1 cellular context compared by ENCODE assay signal in genomic region chr11:73748300-73748699, GRCh38.
A peak's percentile ranks its signal among the peaks of the same experiment; 100 is the strongest.
TF ChIP-seq lines count a peak whose summit lies in the region.

No MANE protein-coding gene starts in this region.

TF ChIP-seq in HepG2, 621 proteins besides CTCF, POLR2A, EP300 and RAD21 (continued from another document):
- TF ChIP-seq HMGXB4 (CRISPR knock-in tag; IDR thresholded peaks at IDR 0.05; ENCODE audit: borderline replicate concordance in 1 of 2, low read depth in 1 of 2) (no peak), NR2F2 (IDR thresholded peaks at IDR 0.05; ENCODE audit: borderline replicate concordance, low read depth) (0 out of 2 replicates have a peak, but pooled peaks have one; percentile 29), SALL2 (CRISPR knock-in tag; IDR thresholded peaks at IDR 0.05) (no peak), ZBTB7B (CRISPR knock-in tag; IDR thresholded peaks at IDR 0.05) (no peak), MAZ (IDR thresholded peaks at IDR 0.05; ENCODE audit: borderline replicate concordance, low read depth, low read length) (no peak), MAZ (CRISPR knock-in tag; IDR thresholded peaks at IDR 0.05; ENCODE audit: low read depth) (no peak), NKX3-1 (CRISPR knock-in tag; IDR thresholded peaks at IDR 0.05) (no peak), SRSF1 (optimal IDR thresholded peaks at IDR 0.05; ENCODE audit: low read depth, low read length) (no peak), GFI1 (CRISPR knock-in tag; IDR thresholded peaks at IDR 0.05; ENCODE audit: borderline replicate concordance) (no peak), KLF16 (CRISPR knock-in tag; IDR thresholded peaks at IDR 0.05) (0 out of 4 replicates have a peak, but pooled peaks of 1 of the 2 experiments have one; percentile 14), POLR2AphosphoS5 (IDR thresholded peaks at IDR 0.05; ENCODE audit: low read depth, low read length) (peak; percentile 26; the same call in 1 of the 2 replicates), FOXP1 (IDR thresholded peaks at IDR 0.05) (no peak), FOXP1 (CRISPR knock-in tag; IDR thresholded peaks at IDR 0.05) (peak; percentile 38; the same call in 1 of the 2 replicates)
